8 cellular contexts compared by ENCODE assay signal in genomic region chr10:93352638-93353383, GRCh38.
DNase-seq lines count a peak whose midpoint lies in the region; ATAC-seq, FAIRE-seq and TF ChIP-seq lines count a peak whose summit lies in the region.

No MANE protein-coding gene starts in this region.

- no peaks in the 10 kb centered on the region for H3K9me3 ChIP-seq in GM12878 (replicated peaks; ENCODE audit: control insufficient read depth, insufficient read depth, low read length)
- H3K9me3 ChIP-seq in left lung, result no peaks in the 10 kb centered on the region

- peaks cover 8% of the 10 kb centered on the region for H3K4me1 ChIP-seq in GM12878 (ENCODE audit: control insufficient read depth, insufficient read depth, low read length)
- H3K4me1 ChIP-seq in left lung, result no peaks in the 10 kb centered on the region

- RAD21 ChIA-PET in GM12878 (lab: Charles Lee; ENCODE audit: unreplicated experiment), result interaction anchor here (0.6 to 2.4 kb wide), 9 partner anchors 61 to 467 kb away, joined by 3 to 10 read pairs (median 4); partner anchors contain the start of gene MYOF

- H3K36me3 ChIP-seq in GM12878 (ENCODE audit: control insufficient read depth in 2 of 2, insufficient read depth in 2 of 2, low read length in 1 of 2) (no peaks in the 10 kb centered on the region), left lung (peaks cover 5 to 95% of the 10 kb centered on the region in 2 donors)

- CTCF ChIA-PET in GM12878 (lab: Yijun Ruan, JAX), result interaction anchor here (0.6 to 6.0 kb wide), 28 partner anchors 10 to 510 kb away, joined by 3 to 44 read pairs (median 4); partner anchors contain the start of gene MYOF

- TF ChIP-seq POLR2A in GM12878 (IDR thresholded peaks at IDR 0.05; ENCODE audit: low read depth, low read length), result no peak

- TF ChIP-seq EP300 in GM12878 (IDR thresholded peaks at IDR 0.05; ENCODE audit: borderline replicate concordance in 1 of 2, control insufficient read depth in 1 of 2, low read depth in 2 of 2, low read length in 2 of 2), result no peak

- peak; percentile 90 for FAIRE-seq in GM12878 (lab: Jason Lieb, UNC)

- POLR2A ChIA-PET in GM12878 (lab: Charles Lee), result no interaction called here

- in situ Hi-C loops in GM12878 (cut with MboI), result loop anchor here (5.0 kb wide), 1 partner anchor 271 kb away; no protein-coding TSS in a partner anchor

- H3K27me3 ChIP-seq in GM12878 (replicated peaks in 1 of 2; ENCODE audit: control insufficient read depth in 2 of 2, insufficient read depth in 2 of 2, low read length in 1 of 2) (peaks cover 1 to 4% of the 10 kb centered on the region in 2 experiments; a peak in 2 of 4 replicates), left lung (no peaks in the 10 kb centered on the region)

- 41% methylated on average over 6 of the region's 6 CpGs for WGBS in GM12878 (ENCODE audit: insufficient coverage, insufficient replicate concordance, low lambda C conversion rate, missing lambda C conversion rate)

- intact Hi-C loops in GM12878 (cut with micrococcal nuclease; ENCODE audit: unreplicated experiment) (loop anchor here (1.0 to 5.0 kb wide), 6 partner anchors 66 to 466 kb away; no protein-coding TSS in a partner anchor), left lung (cut with DNase I) (no loop called here)

- peak; percentile 74 for TF ChIP-seq RAD21 in GM12878 (IDR thresholded peaks at IDR 0.05; ENCODE audit: insufficient read depth, low read depth, low read length)

- no peak overlapping the region for H3K27ac ChIP-seq in GM12878 (ENCODE audit: control insufficient read depth, insufficient read depth)
- H3K27ac ChIP-seq in left lung, result no peak overlapping the region

- no peak overlapping the region for H3K9ac ChIP-seq in GM12878 (ENCODE audit: control insufficient read depth, insufficient read depth, low read length)

- SMC1A ChIA-PET in GM12878 (lab: Charles Lee; ENCODE audit: uncharacterized antibody, unreplicated experiment), result interaction anchor here (0.8 to 2.0 kb wide), 8 partner anchors 28 to 468 kb away, joined by 3 to 14 read pairs (median 6); partner anchors contain the start of gene MYOF

- no peaks in the 10 kb centered on the region; the same call in 1 of the 2 replicates for H4K20me1 ChIP-seq in GM12878 (ENCODE audit: control insufficient read depth, insufficient read depth)

- TF ChIP-seq CTCF in GM12878 (IDR thresholded peaks at IDR 0.05 in 2 of 3, conservative IDR thresholded peaks at IDR 0.05 in 1 of 3; ENCODE audit: control insufficient read depth in 2 of 3, extremely low read depth in 1 of 3, insufficient read depth in 1 of 3, low read depth in 3 of 3, low read length in 3 of 3) (peak; percentile 38 to 57 (median 46); a peak in 4 of 6 replicates), left lung (IDR thresholded peaks at IDR 0.05) (peak; percentile 51 to 66)

- no peak overlapping the region for H3K4me2 ChIP-seq in GM12878 (ENCODE audit: control insufficient read depth, insufficient read depth)

- no peak overlapping the region for H2AFZ ChIP-seq in GM12878 (ENCODE audit: control insufficient read depth, low read depth, low read length)

- ATAC-seq in GM12878 (peak; percentile 45; the same call in 1 of the 3 replicates), left lung (peak; percentile 65), HG02642 (IDR thresholded peaks at IDR 0.05; ENCODE audit: poor library complexity, unreplicated experiment) (no peak), GM18861 (IDR thresholded peaks at IDR 0.05; ENCODE audit: unreplicated experiment) (no peak), GM18867 (IDR thresholded peaks at IDR 0.05; ENCODE audit: unreplicated experiment) (no peak)

- BruUV-seq in GM12878 (replicated peaks; lab: Mats Ljungman, UMichigan), result no TSS peak

- DNase-seq in NCI-H82 (lab: John Stamatoyannopoulos, UW), result peak; percentile 56
- DNase-seq in NCI-H82 treated with DMSO at 0.1 percent for 48 hours (lab: John Stamatoyannopoulos, UW; ENCODE audit: unreplicated experiment), result no peak
- DNase-seq in MV-4-11 (lab: John Stamatoyannopoulos, UW), result peak; percentile 22
- no peak for DNase-seq in GM12878 (ENCODE audit: low read depth, low spot score)
- DNase-seq in left lung, result no peak

- no peak overlapping the region for H3K4me3 ChIP-seq in GM12878
- no peak overlapping the region for H3K4me3 ChIP-seq in left lung

- H3K79me2 ChIP-seq in GM12878 (ENCODE audit: control insufficient read depth, insufficient read depth, low read length), result no peaks in the 10 kb centered on the region

TF ChIP-seq in GM12878, 131 proteins besides CTCF, POLR2A, EP300 and RAD21:
- TF ChIP-seq MYB (IDR thresholded peaks at IDR 0.05; ENCODE audit: borderline replicate concordance, low read depth, low read length) (no peak), SMC3 (IDR thresholded peaks at IDR 0.05; ENCODE audit: borderline replicate concordance, low read length) (peak; percentile 74; the same call in 1 of the 2 replicates), RB1 (IDR thresholded peaks at IDR 0.05; ENCODE audit: borderline replicate concordance) (0 out of 2 replicates have a peak, but pooled peaks have one; percentile 26)

Comparison
In these comparisons a context has a peak if more than half of its experiments do, and no peak if none do; other contexts are left out.
1. DNase-seq: peak in NCI-H82 (single experiment) and MV-4-11 (single experiment); none in NCI-H82 treated with DMSO at 0.1 percent for 48 hours (single experiment), GM12878 (single experiment) and left lung (0 of 2).
2. ATAC-seq: peak in GM12878 (single experiment) and left lung (single experiment); none in HG02642 (single experiment), GM18861 (single experiment) and GM18867 (single experiment).